Comparison of ENCODE assay signal across 1 cellular context in genomic region chr3:133675631-133676335, GRCh38.
TF ChIP-seq lines count a peak whose summit lies in the region.

No MANE protein-coding gene starts in this region.

TF ChIP-seq in GM12878, 131 proteins besides CTCF, POLR2A, EP300 and RAD21 (continued from another document):
- TF ChIP-seq E2F8 (IDR thresholded peaks at IDR 0.05; ENCODE audit: low read depth, partially characterized antibody) (no peak), NFXL1 (IDR thresholded peaks at IDR 0.05; ENCODE audit: borderline replicate concordance) (no peak), ZNF687 (IDR thresholded peaks at IDR 0.05) (no peak), BRCA1 (IDR thresholded peaks at IDR 0.05; ENCODE audit: low read depth, low read length) (no peak), PKNOX1 (IDR thresholded peaks at IDR 0.05) (peak; percentile 58), SRF (IDR thresholded peaks at IDR 0.05; ENCODE audit: low read depth in 2 of 2, low read length in 2 of 2) (no peak), ASH2L (IDR thresholded peaks at IDR 0.05; ENCODE audit: borderline replicate concordance, low read depth) (no peak), CUX1 (IDR thresholded peaks at IDR 0.05; ENCODE audit: insufficient replicate concordance, low read depth, low read length) (no peak), MEF2B (IDR thresholded peaks at IDR 0.05; ENCODE audit: partially characterized antibody, poor library complexity, severe bottlenecking) (peak; percentile 8), NR2C1 (IDR thresholded peaks at IDR 0.05) (peak; percentile 56), SIN3A (IDR thresholded peaks at IDR 0.05; ENCODE audit: low read depth, low read length) (no peak), SKIL (IDR thresholded peaks at IDR 0.05; ENCODE audit: low read depth, poor library complexity, severe bottlenecking) (no peak), MYB (IDR thresholded peaks at IDR 0.05; ENCODE audit: borderline replicate concordance, low read depth, low read length) (no peak)
TF ChIP-seq in GM12878: peak in this region for 4.
